In the genomic region with DNA sequence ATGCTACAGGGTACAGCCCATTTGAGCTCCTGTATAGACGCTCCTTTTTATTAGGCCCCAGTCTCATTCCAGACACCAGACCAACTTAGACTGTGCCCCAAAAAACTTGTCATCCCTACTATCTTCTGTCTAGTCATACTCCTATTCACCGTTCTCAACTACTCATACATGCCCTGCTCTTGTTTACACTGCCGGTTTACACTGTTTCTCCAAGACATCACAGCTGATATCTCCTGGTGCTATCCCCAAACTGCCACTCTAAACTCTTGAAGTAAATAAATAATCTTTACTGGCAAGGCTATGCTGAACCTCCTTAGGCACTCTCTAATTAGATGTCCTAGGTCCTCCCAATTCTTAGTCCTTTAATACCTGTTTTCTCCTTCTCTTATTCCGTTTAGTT, we compare ENCODE assay signal across 6 cellular contexts. TPM values are rescaled to one million over a fixed set of nuclear protein-coding genes. Genes with fewer than 3 reads are reported as not detected.
"Had no signal": no experiment of that assay in that cellular context is flagged by ENCODE, and none has a peak within 500 bp of the region (broad histone marks: within the 10 kb centered on the region; RNA-seq: fewer than 3 reads in every experiment).

No MANE protein-coding gene starts in this region.

RNA-seq across cellular contexts. Expression of a gene that starts 38.0 kb away (rescaled TPM):
- total RNA-seq: GM23248, H4, H7, HepG2, HFFc6, HT1080 had no signal
